Comparison of ENCODE assay signal across 8 cellular contexts in the genomic region with DNA sequence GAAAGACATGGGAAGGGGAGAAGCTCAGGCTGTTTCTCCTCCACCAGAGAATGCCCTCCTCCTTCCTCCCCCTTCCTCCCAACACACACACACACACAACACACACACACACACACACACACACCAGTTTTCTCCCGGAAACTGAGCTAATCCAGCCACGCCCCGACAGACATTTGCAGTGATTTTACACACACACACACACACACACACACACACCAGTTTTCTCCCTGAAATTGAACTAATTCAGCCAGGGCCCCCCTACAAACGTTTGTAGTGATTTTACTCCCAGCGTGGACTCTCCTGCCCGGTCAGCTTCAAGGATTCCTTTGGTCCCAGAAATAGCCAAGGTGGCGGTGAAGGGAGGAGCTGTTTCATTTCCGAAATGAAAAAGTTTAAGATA. TPM values are rescaled to one million over a fixed set of nuclear protein-coding genes. Genes with fewer than 3 reads are reported as not detected.
DNase-seq lines count a peak whose midpoint lies in the region; ATAC-seq and TF ChIP-seq lines count a peak whose summit lies in the region.

No MANE protein-coding gene starts in this region.

- no peak for DNase-seq in activated CD8-positive, alpha-beta memory T cell treated with anti-CD3 and anti-CD28 coated beads, Interleukin-2, amount 10 ng/mL, durations not matched to agents 7 days and 5 days
- no peak for DNase-seq in activated CD8-positive, alpha-beta memory T cell treated with anti-CD3 and anti-CD28 coated beads for 24 hours
- DNase-seq in fibroblast of gingiva (ENCODE audit: low read depth) (peak; percentile 98), myocyte (ENCODE audit: low read depth) (peak; percentile 45), NAMALWA (ENCODE audit: low spot score) (no peak)
- DNase-seq in activated effector memory CD4-positive, alpha-beta T cell treated with Interleukin-2 at 50 U/mL for 16 hours = no peak
- DNase-seq in activated CD4-positive, CD25-positive, alpha-beta regulatory T cell treated with anti-CD3 and anti-CD28 coated beads, Interleukin-2, amount 50 U/mL, for 72 hours = no peak

- CTCF ChIA-PET in activated CD8-positive, alpha-beta memory T cell treated with anti-CD3 and anti-CD28 coated beads, Interleukin-2, amount 10 ng/mL, durations not matched to agents 7 days and 5 days (lab: Charles Lee) = interaction anchor here (0.8 to 1.2 kb wide), 7 partner anchors 22 to 94 kb away, joined by 3 to 4 read pairs (median 3); no protein-coding TSS in a partner anchor

- peaks cover 7% of the 10 kb centered on the region for H3K36me3 Mint-ChIP-seq in activated CD8-positive, alpha-beta memory T cell treated with anti-CD3 and anti-CD28 coated beads, Interleukin-2, amount 10 ng/mL, durations not matched to agents 7 days and 5 days

- no peaks in the 10 kb centered on the region for H3K27me3 Mint-ChIP-seq in activated CD8-positive, alpha-beta memory T cell treated with anti-CD3 and anti-CD28 coated beads, Interleukin-2, amount 10 ng/mL, durations not matched to agents 7 days and 5 days

- no peak for ATAC-seq in activated CD8-positive, alpha-beta memory T cell treated with anti-CD3 and anti-CD28 coated beads, Interleukin-2, amount 10 ng/mL, durations not matched to agents 7 days and 5 days

- H3K27ac Mint-ChIP-seq in activated CD8-positive, alpha-beta memory T cell treated with anti-CD3 and anti-CD28 coated beads, Interleukin-2, amount 10 ng/mL, durations not matched to agents 7 days and 5 days = no peak overlapping the region

- TF ChIP-seq CTCF in VCaP (conservative IDR thresholded peaks at IDR 0.05) = no peak

- peak overlapping the region; percentile 63 for H3K4me3 Mint-ChIP-seq in activated CD8-positive, alpha-beta memory T cell treated with anti-CD3 and anti-CD28 coated beads, Interleukin-2, amount 10 ng/mL, durations not matched to agents 7 days and 5 days

- H3K9me3 Mint-ChIP-seq in activated CD8-positive, alpha-beta memory T cell treated with anti-CD3 and anti-CD28 coated beads, Interleukin-2, amount 10 ng/mL, durations not matched to agents 7 days and 5 days (ENCODE audit: low read depth) = no peaks in the 10 kb centered on the region

- H3K4me1 Mint-ChIP-seq in activated CD8-positive, alpha-beta memory T cell treated with anti-CD3 and anti-CD28 coated beads, Interleukin-2, amount 10 ng/mL, durations not matched to agents 7 days and 5 days = peaks cover 10% of the 10 kb centered on the region

- peak overlapping the region; percentile 82 for H3K27ac ChIP-seq in VCaP

RNA-seq across cellular contexts. Expression of a gene that starts 32.9 kb away (rescaled TPM):
- total RNA-seq in activated CD8-positive, alpha-beta memory T cell treated with anti-CD3 and anti-CD28 coated beads, Interleukin-2, amount 10 ng/mL, durations not matched to agents 7 days and 5 days = 10 to 100 TPM; 25.6 to 26.5 TPM
- 24.3 and 29.4 TPM in 2 replicates for total RNA-seq in myocyte
- polyA plus RNA-seq in myocyte (2012) = 21.2 TPM

Comparison
In these comparisons a context has a peak if more than half of its experiments do, and no peak if none do; other contexts are left out.
1. DNase-seq: peak in fibroblast of gingiva (single experiment) and myocyte (single experiment); none in activated CD8-positive, alpha-beta memory T cell treated with anti-CD3 and anti-CD28 coated beads, Interleukin-2, amount 10 ng/mL, durations not matched to agents 7 days and 5 days (single experiment), activated CD8-positive, alpha-beta memory T cell treated with anti-CD3 and anti-CD28 coated beads for 24 hours (single experiment), activated effector memory CD4-positive, alpha-beta T cell treated with Interleukin-2 at 50 U/mL for 16 hours (single experiment), NAMALWA (single experiment) and activated CD4-positive, CD25-positive, alpha-beta regulatory T cell treated with anti-CD3 and anti-CD28 coated beads, Interleukin-2, amount 50 U/mL, for 72 hours (single experiment).